Comparison of ENCODE assay signal across 19 cellular contexts in genomic region chr11:77379917-77380316, GRCh38.
"Had no signal": no experiment of that assay in that cellular context is flagged by ENCODE, and none has a peak within 500 bp of the region (broad histone marks: within the 10 kb centered on the region; RNA-seq: fewer than 3 reads in every experiment).

No MANE protein-coding gene starts in this region.

- H3K4me3 ChIP-seq: esophagus muscularis mucosa, gastroesophageal sphincter, psoas muscle, sigmoid colon, skin epidermis, testis, tibial nerve had no signal

- DNase-seq: effector memory CD8-positive, alpha-beta T cell; hippocampal formation; mesendoderm; natural killer cell; psoas muscle; retina; sigmoid colon; stimulated activated CD4-positive, alpha-beta T cell treated with anti-CD3 and anti-CD28 coated beads, Interleukin-2, amount 100 ng/mL, for 24 hours; stimulated activated CD4-positive, alpha-beta T cell treated with anti-CD3 and anti-CD28 coated beads, Interleukin-4, amount 100 ng/mL, for 4 hours; stimulated activated naive B cell treated with anti-CD40 and anti-IgM and Interleukin-4, amounts not matched to agents 10 μg/mL and 1 μg/mL and 100 μg/mL, for 72 hours; stimulated activated naive CD8-positive, alpha-beta T cell treated with anti-CD3 and anti-CD28 coated beads, Interleukin-15, amount 100 ng/mL, for 72 hours; testis had no signal

- H3K9ac ChIP-seq: parathyroid adenoma had no signal

- H3K27ac ChIP-seq: epithelial cell of prostate, esophagus muscularis mucosa, gastroesophageal sphincter, parathyroid adenoma, psoas muscle, sigmoid colon, skin epidermis, testis, tibial nerve had no signal

- H3K27me3 ChIP-seq: esophagus muscularis mucosa, gastroesophageal sphincter, sigmoid colon, testis, tibial nerve had no signal

- H3K9me3 Mint-ChIP-seq: dendritic cell treated with granulocyte-macrophage colony-stimulating factor and Interleukin-4, amounts not matched to agents 40 ng/mL and 50 ng/mL, for 4 days; effector memory CD8-positive, alpha-beta T cell; natural killer cell; stimulated activated naive B cell treated with anti-CD40 and anti-IgM and Interleukin-4, amounts not matched to agents 10 μg/mL and 1 μg/mL and 100 μg/mL, for 72 hours; stimulated activated naive CD8-positive, alpha-beta T cell treated with anti-CD3 and anti-CD28 coated beads, Interleukin-15, amount 100 ng/mL, for 72 hours had no signal

- H3K27me3 Mint-ChIP-seq: dendritic cell treated with granulocyte-macrophage colony-stimulating factor and Interleukin-4, amounts not matched to agents 40 ng/mL and 50 ng/mL, for 4 days; effector memory CD8-positive, alpha-beta T cell; stimulated activated naive B cell treated with anti-CD40 and anti-IgM and Interleukin-4, amounts not matched to agents 10 μg/mL and 1 μg/mL and 100 μg/mL, for 72 hours; stimulated activated naive CD8-positive, alpha-beta T cell treated with anti-CD3 and anti-CD28 coated beads, Interleukin-15, amount 100 ng/mL, for 72 hours had no signal

- ATAC-seq: effector memory CD8-positive, alpha-beta T cell; gastroesophageal sphincter; natural killer cell; psoas muscle; stimulated activated naive B cell treated with anti-CD40 and anti-IgM and Interleukin-4, amounts not matched to agents 10 μg/mL and 1 μg/mL and 100 μg/mL, for 72 hours; stimulated activated naive CD8-positive, alpha-beta T cell treated with anti-CD3 and anti-CD28 coated beads, Interleukin-15, amount 100 ng/mL, for 72 hours had no signal

- H3K4me1 ChIP-seq: parathyroid adenoma, testis had no signal

- H2AFZ ChIP-seq: parathyroid adenoma had no signal

- H3K79me2 ChIP-seq: parathyroid adenoma had no signal

- H3K27ac Mint-ChIP-seq: dendritic cell treated with granulocyte-macrophage colony-stimulating factor and Interleukin-4, amounts not matched to agents 40 ng/mL and 50 ng/mL, for 4 days; natural killer cell; stimulated activated naive B cell treated with anti-CD40 and anti-IgM and Interleukin-4, amounts not matched to agents 10 μg/mL and 1 μg/mL and 100 μg/mL, for 72 hours; stimulated activated naive CD8-positive, alpha-beta T cell treated with anti-CD3 and anti-CD28 coated beads, Interleukin-15, amount 100 ng/mL, for 72 hours had no signal

- H3K4me1 Mint-ChIP-seq: natural killer cell; stimulated activated naive B cell treated with anti-CD40 and anti-IgM and Interleukin-4, amounts not matched to agents 10 μg/mL and 1 μg/mL and 100 μg/mL, for 72 hours had no signal

- H3K9me3 ChIP-seq: esophagus muscularis mucosa, gastroesophageal sphincter, psoas muscle, sigmoid colon, testis, tibial nerve had no signal

- H3K4me3 Mint-ChIP-seq: dendritic cell treated with granulocyte-macrophage colony-stimulating factor and Interleukin-4, amounts not matched to agents 40 ng/mL and 50 ng/mL, for 4 days; effector memory CD8-positive, alpha-beta T cell; natural killer cell; stimulated activated naive B cell treated with anti-CD40 and anti-IgM and Interleukin-4, amounts not matched to agents 10 μg/mL and 1 μg/mL and 100 μg/mL, for 72 hours; stimulated activated naive CD8-positive, alpha-beta T cell treated with anti-CD3 and anti-CD28 coated beads, Interleukin-15, amount 100 ng/mL, for 72 hours had no signal
